8 cellular contexts compared by ENCODE assay signal in the genomic region with DNA sequence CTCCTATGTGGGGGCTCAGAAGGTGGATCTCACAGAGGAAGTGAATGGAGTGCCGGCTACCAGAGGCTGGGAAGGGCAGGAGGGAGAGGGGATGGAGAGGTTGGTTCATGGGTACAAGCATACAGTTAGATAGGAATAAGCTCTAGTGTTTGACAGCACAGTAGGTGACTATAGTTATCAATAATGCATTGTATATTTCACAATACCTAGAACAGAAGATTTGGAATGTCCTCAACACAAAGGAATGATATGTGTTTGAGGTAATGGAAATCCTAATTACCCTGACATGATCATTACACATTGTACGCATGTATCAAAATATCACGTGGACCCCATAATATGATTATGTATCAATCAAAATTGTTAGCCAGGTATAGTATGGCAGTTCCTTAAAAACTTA. TPM values are rescaled to one million over a fixed set of nuclear protein-coding genes. Genes with fewer than 3 reads are reported as not detected.
"Had no signal": no experiment of that assay in that cellular context is flagged by ENCODE, and none has a peak within 500 bp of the region (broad histone marks: within the 10 kb centered on the region; RNA-seq: fewer than 3 reads in every experiment).

No MANE protein-coding gene starts in this region.

- ATAC-seq: GM23338, K562 had no signal

- H3K4me3 Mint-ChIP-seq: GM23338, H9 had no signal

- H3K9me3 Mint-ChIP-seq: H9 had no signal

- DNase-seq: H9, HCEC 1CT, KG1 had no signal

- FAIRE-seq: H1, H54, HTR-8/SVneo, K562 had no signal

- H3K27ac Mint-ChIP-seq: GM23338, H9 had no signal

- H3K4me2 ChIP-seq: GM23338 had no signal

- H3K4me3 ChIP-seq: GM23338, K562 had no signal

- H2AFZ ChIP-seq: GM23338 had no signal

RNA-seq across cellular contexts. Expression of a gene that starts 58.3 kb away (rescaled TPM):
- polyA plus RNA-seq: K562 had no signal
